In the genomic region with DNA sequence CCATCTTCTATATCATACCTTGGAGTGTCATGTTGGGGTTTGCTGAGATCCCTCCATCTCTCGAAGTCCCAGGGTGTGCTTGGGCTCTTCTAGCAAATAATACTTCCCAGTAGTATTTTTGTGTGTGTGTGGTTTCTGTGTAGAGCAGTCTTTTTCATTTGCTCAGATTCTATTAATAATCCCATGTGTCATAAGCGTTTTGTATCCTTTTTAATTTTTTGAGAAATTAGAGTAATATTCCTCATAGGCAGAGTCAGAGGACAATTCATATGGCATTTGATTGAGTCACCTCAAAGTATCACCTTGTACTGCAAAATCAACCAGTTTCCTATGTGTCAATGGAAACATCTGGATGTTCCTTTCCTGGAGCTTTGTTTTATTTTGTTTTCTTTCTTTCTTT, we compare ENCODE assay signal across 1 cellular context.
TF ChIP-seq lines count a peak whose summit lies in the region.

No MANE protein-coding gene starts in this region.

TF ChIP-seq in HCT116, 20 proteins besides CTCF, POLR2A, EP300 and RAD21:
- no peak for TF ChIP-seq CBX3 (IDR thresholded peaks at IDR 0.05; ENCODE audit: low read depth)
- no peak for TF ChIP-seq TCF7L2 (IDR thresholded peaks at IDR 0.05; ENCODE audit: borderline replicate concordance, extremely low read depth, insufficient read depth, insufficient read length)
- TF ChIP-seq POLR2AphosphoS5 (IDR thresholded peaks at IDR 0.05; ENCODE audit: low read depth, low read length): no peak
- TF ChIP-seq, protein P1, sequence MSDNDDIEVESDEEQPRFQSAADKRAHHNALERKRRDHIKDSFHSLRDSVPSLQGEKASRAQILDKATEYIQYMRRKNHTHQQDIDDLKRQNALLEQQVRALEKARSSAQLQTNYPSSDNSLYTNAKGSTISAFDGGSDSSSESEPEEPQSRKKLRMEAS (IDR thresholded peaks at IDR 0.05): peak; percentile 28; the same call in 1 of the 2 replicates
- TF ChIP-seq EGR1 (IDR thresholded peaks at IDR 0.05; ENCODE audit: low read depth): no peak
- 0 out of 2 replicates have a peak, but pooled peaks have one; percentile 20 for TF ChIP-seq CEBPB (IDR thresholded peaks at IDR 0.05; ENCODE audit: low read depth)
- peak; percentile 26; the same call in 1 of the 2 replicates for TF ChIP-seq JUND (IDR thresholded peaks at IDR 0.05)
- no peak for TF ChIP-seq SRF (IDR thresholded peaks at IDR 0.05; ENCODE audit: low read depth)
- TF ChIP-seq EZH2phosphoT487 (IDR thresholded peaks at IDR 0.05; ENCODE audit: borderline replicate concordance): no peak
- no peak for TF ChIP-seq SIN3A (IDR thresholded peaks at IDR 0.05; ENCODE audit: low read depth)
- TF ChIP-seq, protein P2, sequence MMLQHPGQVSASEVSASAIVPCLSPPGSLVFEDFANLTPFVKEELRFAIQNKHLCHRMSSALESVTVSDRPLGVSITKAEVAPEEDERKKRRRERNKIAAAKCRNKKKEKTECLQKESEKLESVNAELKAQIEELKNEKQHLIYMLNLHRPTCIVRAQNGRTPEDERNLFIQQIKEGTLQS (IDR thresholded peaks at IDR 0.05): no peak
- TF ChIP-seq FOSL1 (IDR thresholded peaks at IDR 0.05; ENCODE audit: low read depth): peak; percentile 26; the same call in 1 of the 2 replicates
- no peak for TF ChIP-seq YY1 (IDR thresholded peaks at IDR 0.05; ENCODE audit: extremely low read depth, insufficient replicate concordance, low read depth, low read length)
- no peak for TF ChIP-seq ZFX (IDR thresholded peaks at IDR 0.05)
- no peak for TF ChIP-seq ELF1 (IDR thresholded peaks at IDR 0.05; ENCODE audit: borderline replicate concordance, low read depth)
- TF ChIP-seq SP1 (IDR thresholded peaks at IDR 0.05; ENCODE audit: low read depth): no peak
- TF ChIP-seq, protein P3, sequence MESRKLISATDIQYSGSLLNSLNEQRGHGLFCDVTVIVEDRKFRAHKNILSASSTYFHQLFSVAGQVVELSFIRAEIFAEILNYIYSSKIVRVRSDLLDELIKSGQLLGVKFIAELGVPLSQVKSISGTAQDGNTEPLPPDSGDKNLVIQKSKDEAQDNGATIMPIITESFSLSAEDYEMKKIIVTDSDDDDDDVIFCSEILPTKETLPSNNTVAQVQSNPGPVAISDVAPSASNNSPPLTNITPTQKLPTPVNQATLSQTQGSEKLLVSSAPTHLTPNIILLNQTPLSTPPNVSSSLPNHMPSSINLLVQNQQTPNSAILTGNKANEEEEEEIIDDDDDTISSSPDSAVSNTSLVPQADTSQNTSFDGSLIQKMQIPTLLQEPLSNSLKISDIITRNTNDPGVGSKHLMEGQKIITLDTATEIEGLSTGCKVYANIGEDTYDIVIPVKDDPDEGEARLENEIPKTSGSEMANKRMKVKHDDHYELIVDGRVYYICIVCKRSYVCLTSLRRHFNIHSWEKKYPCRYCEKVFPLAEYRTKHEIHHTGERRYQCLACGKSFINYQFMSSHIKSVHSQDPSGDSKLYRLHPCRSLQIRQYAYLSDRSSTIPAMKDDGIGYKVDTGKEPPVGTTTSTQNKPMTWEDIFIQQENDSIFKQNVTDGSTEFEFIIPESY (IDR thresholded peaks at IDR 0.05; ENCODE audit: extremely low read depth, insufficient replicate concordance, low read length): no peak
- TF ChIP-seq, protein P4, sequence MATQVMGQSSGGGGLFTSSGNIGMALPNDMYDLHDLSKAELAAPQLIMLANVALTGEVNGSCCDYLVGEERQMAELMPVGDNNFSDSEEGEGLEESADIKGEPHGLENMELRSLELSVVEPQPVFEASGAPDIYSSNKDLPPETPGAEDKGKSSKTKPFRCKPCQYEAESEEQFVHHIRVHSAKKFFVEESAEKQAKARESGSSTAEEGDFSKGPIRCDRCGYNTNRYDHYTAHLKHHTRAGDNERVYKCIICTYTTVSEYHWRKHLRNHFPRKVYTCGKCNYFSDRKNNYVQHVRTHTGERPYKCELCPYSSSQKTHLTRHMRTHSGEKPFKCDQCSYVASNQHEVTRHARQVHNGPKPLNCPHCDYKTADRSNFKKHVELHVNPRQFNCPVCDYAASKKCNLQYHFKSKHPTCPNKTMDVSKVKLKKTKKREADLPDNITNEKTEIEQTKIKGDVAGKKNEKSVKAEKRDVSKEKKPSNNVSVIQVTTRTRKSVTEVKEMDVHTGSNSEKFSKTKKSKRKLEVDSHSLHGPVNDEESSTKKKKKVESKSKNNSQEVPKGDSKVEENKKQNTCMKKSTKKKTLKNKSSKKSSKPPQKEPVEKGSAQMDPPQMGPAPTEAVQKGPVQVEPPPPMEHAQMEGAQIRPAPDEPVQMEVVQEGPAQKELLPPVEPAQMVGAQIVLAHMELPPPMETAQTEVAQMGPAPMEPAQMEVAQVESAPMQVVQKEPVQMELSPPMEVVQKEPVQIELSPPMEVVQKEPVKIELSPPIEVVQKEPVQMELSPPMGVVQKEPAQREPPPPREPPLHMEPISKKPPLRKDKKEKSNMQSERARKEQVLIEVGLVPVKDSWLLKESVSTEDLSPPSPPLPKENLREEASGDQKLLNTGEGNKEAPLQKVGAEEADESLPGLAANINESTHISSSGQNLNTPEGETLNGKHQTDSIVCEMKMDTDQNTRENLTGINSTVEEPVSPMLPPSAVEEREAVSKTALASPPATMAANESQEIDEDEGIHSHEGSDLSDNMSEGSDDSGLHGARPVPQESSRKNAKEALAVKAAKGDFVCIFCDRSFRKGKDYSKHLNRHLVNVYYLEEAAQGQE (IDR thresholded peaks at IDR 0.05; ENCODE audit: low read depth): no peak
- TF ChIP-seq EZH2 (IDR thresholded peaks at IDR 0.05): no peak
- TF ChIP-seq ZNF274 (IDR thresholded peaks at IDR 0.05; ENCODE audit: low read depth, low read length): no peak
TF ChIP-seq in HCT116: peak in this region for 4.
